11 cellular contexts compared by ENCODE assay signal in the genomic region with DNA sequence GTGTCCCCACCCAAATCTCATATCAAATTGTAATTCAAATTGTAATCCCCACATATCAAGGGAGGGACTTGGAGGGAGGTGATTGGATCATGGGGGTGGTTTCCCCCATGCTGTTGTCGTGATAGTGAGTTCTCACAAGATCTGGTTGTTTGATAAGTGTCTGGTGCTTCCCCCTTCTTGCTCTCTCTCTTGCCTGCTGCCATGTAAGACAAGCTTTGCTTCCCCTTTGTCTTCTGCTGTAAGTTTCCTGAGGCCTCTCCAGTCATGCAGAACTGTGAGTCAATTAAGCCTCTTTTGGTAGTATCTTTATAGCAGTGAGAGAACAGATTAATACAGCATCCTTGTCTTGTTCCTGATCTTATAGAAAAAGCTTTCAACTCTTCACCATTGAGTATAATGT. TPM values are rescaled to one million over a fixed set of nuclear protein-coding genes. Genes with fewer than 3 reads are reported as not detected.
A peak's percentile ranks its signal among the peaks of the same experiment; 100 is the strongest.
DNase-seq lines count a peak whose midpoint lies in the region; ATAC-seq and TF ChIP-seq lines count a peak whose summit lies in the region.
"Had no signal": no experiment of that assay in that cellular context is flagged by ENCODE, and none has a peak within 500 bp of the region (broad histone marks: within the 10 kb centered on the region; RNA-seq: fewer than 3 reads in every experiment).

No MANE protein-coding gene starts in this region.

- no peak for TF ChIP-seq CTCF in uterus (IDR thresholded peaks at IDR 0.05)

- intact Hi-C loops in uterus (cut with DNase I; ENCODE audit: low total_unique reads): no loop called here

- H3K27ac ChIP-seq in uterus: no peak overlapping the region
- H3K27ac ChIP-seq: brain microvascular endothelial cell had no signal

- no peaks in the 10 kb centered on the region for H3K9me3 ChIP-seq in uterus

- TF ChIP-seq POLR2A in erythroblast (IDR thresholded peaks at IDR 0.05; ENCODE audit: low read length): no peak
- TF ChIP-seq POLR2A in uterus (IDR thresholded peaks at IDR 0.05): no peak

- no peaks in the 10 kb centered on the region for H3K27me3 ChIP-seq in uterus
- H3K27me3 ChIP-seq: brain microvascular endothelial cell had no signal

- no peaks in the 10 kb centered on the region for H3K36me3 ChIP-seq in uterus
- H3K36me3 ChIP-seq: brain microvascular endothelial cell had no signal

- ATAC-seq in GM18508 (IDR thresholded peaks at IDR 0.05; ENCODE audit: insufficient read depth, unreplicated experiment) (peak; percentile 93), GM21515 (IDR thresholded peaks at IDR 0.05; ENCODE audit: unreplicated experiment) (peak; percentile 68), HG03469 (IDR thresholded peaks at IDR 0.05; ENCODE audit: unreplicated experiment) (peak; percentile 89), GM18873 (IDR thresholded peaks at IDR 0.05; ENCODE audit: low FRiP score, unreplicated experiment) (no peak)

- no peak overlapping the region for H3K4me3 ChIP-seq in uterus

- no peaks in the 10 kb centered on the region for H3K4me1 ChIP-seq in uterus

- DNase-seq in erythroblast (lab: John Stamatoyannopoulos, UW): peak; percentile 20 to 65
- DNase-seq in RKO (ENCODE audit: low spot score): no peak
- no peak for DNase-seq in uterus
- no peak for DNase-seq in AML-193 (lab: John Stamatoyannopoulos, UW)
- DNase-seq: brain microvascular endothelial cell, DND-41, RPMI8226 had no signal

RNA-seq across cellular contexts. Expression of a gene that starts 6.5 kb away (rescaled TPM):
- 1 to 10 TPM in 3 of 4 donors, not detected in 1; 1.2 to 2.6 (median 1.5) TPM for total RNA-seq in uterus

RNA-seq across cellular contexts. Expression of a gene that starts 51.6 kb away (rescaled TPM):
- 10 to 100 TPM; 12.0 to 54.1 (median 22.7) TPM for total RNA-seq in uterus

RNA-seq across cellular contexts. Expression of a gene that starts 51.8 kb away (rescaled TPM):
- 1 to 10 TPM in 3 of 4 donors, under 1 TPM in 1; 0.77 to 7.6 (median 4.5) TPM for total RNA-seq in uterus

Comparison
In these comparisons a context has a peak if more than half of its experiments do, and no peak if none do; other contexts are left out.
1. DNase-seq: peak in erythroblast (2 of 2); none in RKO (single experiment), uterus (0 of 2) and AML-193 (0 of 2).